ENCODE assay signal across 1 cellular context in the genomic region with DNA sequence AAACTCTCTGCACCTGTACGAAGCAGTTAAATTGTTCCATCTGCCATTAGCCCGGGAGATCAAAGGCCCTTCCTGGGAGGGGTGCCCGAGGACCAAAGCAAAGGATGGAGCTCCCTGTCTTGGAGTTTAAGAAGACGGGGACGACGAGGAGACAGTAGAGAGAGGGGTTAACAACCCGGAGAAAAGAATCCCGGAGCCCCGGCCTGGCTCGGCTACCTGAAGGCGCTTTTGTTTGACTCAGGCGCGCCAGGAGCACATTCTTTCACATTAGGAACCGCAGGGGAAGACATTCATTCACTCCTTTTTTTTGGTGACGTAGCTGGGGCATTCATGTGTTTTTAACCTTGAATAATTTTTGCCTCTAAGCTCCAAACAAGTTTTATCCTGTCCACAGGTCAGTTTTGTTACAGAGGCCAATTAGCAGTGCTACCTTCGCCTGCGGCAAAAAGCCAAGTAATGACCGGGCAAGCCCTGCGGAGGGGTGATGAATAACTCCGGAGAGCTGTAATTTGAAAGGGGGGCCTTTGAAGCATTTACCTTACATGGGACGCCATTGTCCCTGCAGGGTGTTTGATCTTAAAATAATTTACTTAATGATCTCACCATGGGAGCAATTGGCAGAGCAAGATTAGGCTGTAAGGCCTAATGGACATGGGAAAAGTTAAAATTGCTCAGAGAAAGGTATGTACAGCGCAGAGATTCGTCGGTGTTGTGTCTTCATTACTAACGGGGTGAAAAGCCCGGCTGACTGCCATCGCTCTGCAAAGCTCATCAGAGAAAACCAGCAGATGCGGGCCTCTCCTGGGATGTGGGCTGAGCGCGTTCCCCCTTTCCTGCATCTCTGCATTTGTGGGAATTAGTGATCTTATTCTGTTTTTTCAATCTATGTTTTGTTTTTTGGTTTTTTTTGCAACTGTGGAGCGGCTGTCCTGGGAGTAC.
TF ChIP-seq lines count a peak whose summit lies in the region.

No MANE protein-coding gene starts in this region.

TF ChIP-seq in H1, 55 proteins besides CTCF, POLR2A, EP300 and RAD21:
- peak; percentile 49; the same call in 1 of the 2 replicates for TF ChIP-seq YY1 (IDR thresholded peaks at IDR 0.05; ENCODE audit: low read depth, low read length)
- TF ChIP-seq KDM1A (IDR thresholded peaks at IDR 0.05; ENCODE audit: borderline replicate concordance, low read length) = no peak
- peak; percentile 76 for TF ChIP-seq TEAD4 (IDR thresholded peaks at IDR 0.05; ENCODE audit: low read depth, low read length)
- peak; percentile 60; the same call in 1 of the 2 replicates for TF ChIP-seq CREB1 (IDR thresholded peaks at IDR 0.05)
- peak; percentile 60 for TF ChIP-seq CTBP2 (IDR thresholded peaks at IDR 0.05; ENCODE audit: borderline replicate concordance, insufficient read depth, insufficient read length, low read length)
- 0 out of 2 replicates have a peak, but pooled peaks have one; percentile 43 for TF ChIP-seq RBBP5 (IDR thresholded peaks at IDR 0.05; ENCODE audit: borderline replicate concordance, low read depth, low read length)
- TF ChIP-seq HDAC2 (IDR thresholded peaks at IDR 0.05; ENCODE audit: borderline replicate concordance in 1 of 2, low read depth in 2 of 2, low read length in 2 of 2) = peak in 1 of 2 experiments; percentile 73; a peak in 2 of 4 replicates
- TF ChIP-seq POLR2AphosphoS5 (IDR thresholded peaks at IDR 0.05; ENCODE audit: low read depth, low read length) = peak; percentile 12; the same call in 1 of the 2 replicates
- TF ChIP-seq NANOG (IDR thresholded peaks at IDR 0.05; ENCODE audit: insufficient read depth, low read depth, low read length, poor library complexity, severe bottlenecking) = peak; percentile 52
- no peak for TF ChIP-seq NRF1 (IDR thresholded peaks at IDR 0.05; ENCODE audit: low read depth, low read length)
- no peak for TF ChIP-seq SIRT6 (IDR thresholded peaks at IDR 0.05; ENCODE audit: low read length)
- TF ChIP-seq BRCA1 (IDR thresholded peaks at IDR 0.05; ENCODE audit: low read depth, low read length) = no peak
- TF ChIP-seq, protein P1, sequence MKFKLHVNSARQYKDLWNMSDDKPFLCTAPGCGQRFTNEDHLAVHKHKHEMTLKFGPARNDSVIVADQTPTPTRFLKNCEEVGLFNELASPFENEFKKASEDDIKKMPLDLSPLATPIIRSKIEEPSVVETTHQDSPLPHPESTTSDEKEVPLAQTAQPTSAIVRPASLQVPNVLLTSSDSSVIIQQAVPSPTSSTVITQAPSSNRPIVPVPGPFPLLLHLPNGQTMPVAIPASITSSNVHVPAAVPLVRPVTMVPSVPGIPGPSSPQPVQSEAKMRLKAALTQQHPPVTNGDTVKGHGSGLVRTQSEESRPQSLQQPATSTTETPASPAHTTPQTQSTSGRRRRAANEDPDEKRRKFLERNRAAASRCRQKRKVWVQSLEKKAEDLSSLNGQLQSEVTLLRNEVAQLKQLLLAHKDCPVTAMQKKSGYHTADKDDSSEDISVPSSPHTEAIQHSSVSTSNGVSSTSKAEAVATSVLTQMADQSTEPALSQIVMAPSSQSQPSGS (IDR thresholded peaks at IDR 0.05; ENCODE audit: low read length) = peak; percentile 50; the same call in 1 of the 2 replicates
- peak; percentile 32 for TF ChIP-seq KDM4A (IDR thresholded peaks at IDR 0.05; ENCODE audit: low read depth, low read length, severe bottlenecking)
- TF ChIP-seq TCF12 (IDR thresholded peaks at IDR 0.05; ENCODE audit: low read depth, low read length) = no peak
- TF ChIP-seq, protein P2, sequence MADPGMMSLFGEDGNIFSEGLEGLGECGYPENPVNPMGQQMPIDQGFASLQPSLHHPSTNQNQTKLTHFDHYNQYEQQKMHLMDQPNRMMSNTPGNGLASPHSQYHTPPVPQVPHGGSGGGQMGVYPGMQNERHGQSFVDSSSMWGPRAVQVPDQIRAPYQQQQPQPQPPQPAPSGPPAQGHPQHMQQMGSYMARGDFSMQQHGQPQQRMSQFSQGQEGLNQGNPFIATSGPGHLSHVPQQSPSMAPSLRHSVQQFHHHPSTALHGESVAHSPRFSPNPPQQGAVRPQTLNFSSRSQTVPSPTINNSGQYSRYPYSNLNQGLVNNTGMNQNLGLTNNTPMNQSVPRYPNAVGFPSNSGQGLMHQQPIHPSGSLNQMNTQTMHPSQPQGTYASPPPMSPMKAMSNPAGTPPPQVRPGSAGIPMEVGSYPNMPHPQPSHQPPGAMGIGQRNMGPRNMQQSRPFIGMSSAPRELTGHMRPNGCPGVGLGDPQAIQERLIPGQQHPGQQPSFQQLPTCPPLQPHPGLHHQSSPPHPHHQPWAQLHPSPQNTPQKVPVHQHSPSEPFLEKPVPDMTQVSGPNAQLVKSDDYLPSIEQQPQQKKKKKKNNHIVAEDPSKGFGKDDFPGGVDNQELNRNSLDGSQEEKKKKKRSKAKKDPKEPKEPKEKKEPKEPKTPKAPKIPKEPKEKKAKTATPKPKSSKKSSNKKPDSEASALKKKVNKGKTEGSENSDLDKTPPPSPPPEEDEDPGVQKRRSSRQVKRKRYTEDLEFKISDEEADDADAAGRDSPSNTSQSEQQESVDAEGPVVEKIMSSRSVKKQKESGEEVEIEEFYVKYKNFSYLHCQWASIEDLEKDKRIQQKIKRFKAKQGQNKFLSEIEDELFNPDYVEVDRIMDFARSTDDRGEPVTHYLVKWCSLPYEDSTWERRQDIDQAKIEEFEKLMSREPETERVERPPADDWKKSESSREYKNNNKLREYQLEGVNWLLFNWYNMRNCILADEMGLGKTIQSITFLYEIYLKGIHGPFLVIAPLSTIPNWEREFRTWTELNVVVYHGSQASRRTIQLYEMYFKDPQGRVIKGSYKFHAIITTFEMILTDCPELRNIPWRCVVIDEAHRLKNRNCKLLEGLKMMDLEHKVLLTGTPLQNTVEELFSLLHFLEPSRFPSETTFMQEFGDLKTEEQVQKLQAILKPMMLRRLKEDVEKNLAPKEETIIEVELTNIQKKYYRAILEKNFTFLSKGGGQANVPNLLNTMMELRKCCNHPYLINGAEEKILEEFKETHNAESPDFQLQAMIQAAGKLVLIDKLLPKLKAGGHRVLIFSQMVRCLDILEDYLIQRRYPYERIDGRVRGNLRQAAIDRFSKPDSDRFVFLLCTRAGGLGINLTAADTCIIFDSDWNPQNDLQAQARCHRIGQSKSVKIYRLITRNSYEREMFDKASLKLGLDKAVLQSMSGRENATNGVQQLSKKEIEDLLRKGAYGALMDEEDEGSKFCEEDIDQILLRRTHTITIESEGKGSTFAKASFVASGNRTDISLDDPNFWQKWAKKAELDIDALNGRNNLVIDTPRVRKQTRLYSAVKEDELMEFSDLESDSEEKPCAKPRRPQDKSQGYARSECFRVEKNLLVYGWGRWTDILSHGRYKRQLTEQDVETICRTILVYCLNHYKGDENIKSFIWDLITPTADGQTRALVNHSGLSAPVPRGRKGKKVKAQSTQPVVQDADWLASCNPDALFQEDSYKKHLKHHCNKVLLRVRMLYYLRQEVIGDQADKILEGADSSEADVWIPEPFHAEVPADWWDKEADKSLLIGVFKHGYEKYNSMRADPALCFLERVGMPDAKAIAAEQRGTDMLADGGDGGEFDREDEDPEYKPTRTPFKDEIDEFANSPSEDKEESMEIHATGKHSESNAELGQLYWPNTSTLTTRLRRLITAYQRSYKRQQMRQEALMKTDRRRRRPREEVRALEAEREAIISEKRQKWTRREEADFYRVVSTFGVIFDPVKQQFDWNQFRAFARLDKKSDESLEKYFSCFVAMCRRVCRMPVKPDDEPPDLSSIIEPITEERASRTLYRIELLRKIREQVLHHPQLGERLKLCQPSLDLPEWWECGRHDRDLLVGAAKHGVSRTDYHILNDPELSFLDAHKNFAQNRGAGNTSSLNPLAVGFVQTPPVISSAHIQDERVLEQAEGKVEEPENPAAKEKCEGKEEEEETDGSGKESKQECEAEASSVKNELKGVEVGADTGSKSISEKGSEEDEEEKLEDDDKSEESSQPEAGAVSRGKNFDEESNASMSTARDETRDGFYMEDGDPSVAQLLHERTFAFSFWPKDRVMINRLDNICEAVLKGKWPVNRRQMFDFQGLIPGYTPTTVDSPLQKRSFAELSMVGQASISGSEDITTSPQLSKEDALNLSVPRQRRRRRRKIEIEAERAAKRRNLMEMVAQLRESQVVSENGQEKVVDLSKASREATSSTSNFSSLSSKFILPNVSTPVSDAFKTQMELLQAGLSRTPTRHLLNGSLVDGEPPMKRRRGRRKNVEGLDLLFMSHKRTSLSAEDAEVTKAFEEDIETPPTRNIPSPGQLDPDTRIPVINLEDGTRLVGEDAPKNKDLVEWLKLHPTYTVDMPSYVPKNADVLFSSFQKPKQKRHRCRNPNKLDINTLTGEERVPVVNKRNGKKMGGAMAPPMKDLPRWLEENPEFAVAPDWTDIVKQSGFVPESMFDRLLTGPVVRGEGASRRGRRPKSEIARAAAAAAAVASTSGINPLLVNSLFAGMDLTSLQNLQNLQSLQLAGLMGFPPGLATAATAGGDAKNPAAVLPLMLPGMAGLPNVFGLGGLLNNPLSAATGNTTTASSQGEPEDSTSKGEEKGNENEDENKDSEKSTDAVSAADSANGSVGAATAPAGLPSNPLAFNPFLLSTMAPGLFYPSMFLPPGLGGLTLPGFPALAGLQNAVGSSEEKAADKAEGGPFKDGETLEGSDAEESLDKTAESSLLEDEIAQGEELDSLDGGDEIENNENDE (IDR thresholded peaks at IDR 0.05; ENCODE audit: insufficient replicate concordance, low read length) = peak; percentile 52
- TF ChIP-seq RNF2 (IDR thresholded peaks at IDR 0.05; ENCODE audit: borderline replicate concordance, low read depth, low read length, missing control alignments, poor library complexity, severe bottlenecking) = no peak
- TF ChIP-seq SIN3A (conservative IDR thresholded peaks at IDR 0.05 in 1 of 2, IDR thresholded peaks at IDR 0.05 in 1 of 2; ENCODE audit: low read depth in 1 of 2, low read length in 2 of 2) = peak; percentile 45 to 80; a peak in 2 of 4 replicates
- peak; percentile 23 for TF ChIP-seq ASH2L (IDR thresholded peaks at IDR 0.05; ENCODE audit: low read length)
- no peak for TF ChIP-seq CEBPB (IDR thresholded peaks at IDR 0.05; ENCODE audit: low read depth, low read length)
- peak; percentile 51 for TF ChIP-seq TAF7 (optimal IDR thresholded peaks at IDR 0.05; ENCODE audit: borderline replicate concordance, low read depth, low read length)
- peak; percentile 58 for TF ChIP-seq TAF1 (IDR thresholded peaks at IDR 0.05; ENCODE audit: low read depth, low read length)
- peak; percentile 55; the same call in 1 of the 2 replicates for TF ChIP-seq SP1 (IDR thresholded peaks at IDR 0.05; ENCODE audit: low read depth, low read length)
- TF ChIP-seq FOSL1 (IDR thresholded peaks at IDR 0.05; ENCODE audit: insufficient read depth, low read depth, low read length) = no peak
- TF ChIP-seq TBP (IDR thresholded peaks at IDR 0.05; ENCODE audit: low read depth, low read length) = peak; percentile 87
- peak; percentile 32; the same call in 1 of the 2 replicates for TF ChIP-seq JUND (IDR thresholded peaks at IDR 0.05; ENCODE audit: low read length)
- TF ChIP-seq SAP30 (IDR thresholded peaks at IDR 0.05; ENCODE audit: insufficient read depth, insufficient replicate concordance, low read length) = no peak
- TF ChIP-seq CHD2 (IDR thresholded peaks at IDR 0.05; ENCODE audit: low read length) = no peak
- TF ChIP-seq EZH2 (IDR thresholded peaks at IDR 0.05; ENCODE audit: low read depth, low read length, severe bottlenecking) = peak; percentile 30
- TF ChIP-seq EGR1 (IDR thresholded peaks at IDR 0.05; ENCODE audit: borderline replicate concordance, low read depth, low read length) = peak; percentile 21; the same call in 1 of the 2 replicates
TF ChIP-seq in H1: peak in this region for 20.
